Comparison of ENCODE assay signal across 8 cellular contexts in the genomic region with DNA sequence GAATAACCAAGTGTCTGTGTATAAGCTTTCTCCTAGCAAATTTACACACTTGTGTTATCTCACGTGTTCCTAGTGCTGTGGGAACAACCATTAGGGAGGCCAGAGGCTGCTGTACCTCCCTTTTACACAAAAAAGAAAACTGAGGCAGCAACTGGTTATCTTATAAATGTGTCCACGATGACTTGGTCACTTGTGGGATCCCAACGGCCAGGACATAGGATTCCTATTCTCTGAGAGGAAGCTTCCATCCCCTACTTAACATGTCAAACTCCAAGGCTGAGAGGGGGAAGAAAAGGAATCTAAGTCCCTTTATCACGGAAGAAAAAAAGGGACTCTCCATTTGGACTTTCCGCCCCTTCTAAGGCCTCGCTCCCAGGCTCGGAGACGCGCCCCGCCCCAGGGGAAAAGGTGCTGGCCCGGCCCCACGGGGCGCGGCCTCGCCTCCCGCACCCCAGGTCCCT. TPM values are rescaled to one million over a fixed set of nuclear protein-coding genes. Genes with fewer than 3 reads are reported as not detected.
DNase-seq lines count a peak whose midpoint lies in the region; ATAC-seq and TF ChIP-seq lines count a peak whose summit lies in the region.

No MANE protein-coding gene starts in this region.

- DNase-seq in CD4-positive, CD25-positive, alpha-beta regulatory T cell, result no peak
- DNase-seq in stomach, result peak; percentile 87
- no peak for DNase-seq in medulla oblongata (ENCODE audit: extremely low spot score)
- no peak for DNase-seq in DMS 273 (lab: John Stamatoyannopoulos, UW; ENCODE audit: unreplicated experiment)

- H3K27ac ChIP-seq in CD4-positive, CD25-positive, alpha-beta regulatory T cell (ENCODE audit: insufficient read depth, low read length, poor library complexity, severe bottlenecking), result peak overlapping the region; percentile 96
- peak overlapping the region; percentile 89 for H3K27ac ChIP-seq in adipose tissue (ENCODE audit: low read depth, low read length)
- H3K27ac ChIP-seq in stomach, result peak overlapping the region; percentile 98 to 100 (median 99)

- peaks cover 0 to 2% (median 0%) of the 10 kb centered on the region in 7 donors for H3K9me3 Mint-ChIP-seq in CD4-positive, CD25-positive, alpha-beta regulatory T cell

- H3K27ac Mint-ChIP-seq in CD4-positive, CD25-positive, alpha-beta regulatory T cell, result peak overlapping the region in 2 of 3 donors; percentile 97 to 98

- no peak for TF ChIP-seq POLR2A in stomach (IDR thresholded peaks at IDR 0.05)

- H3K36me3 ChIP-seq in CD4-positive, CD25-positive, alpha-beta regulatory T cell (ENCODE audit: control insufficient read depth, insufficient read depth, low read length), result no peaks in the 10 kb centered on the region
- H3K36me3 ChIP-seq in stomach, result no peaks in the 10 kb centered on the region

- H3K4me1 Mint-ChIP-seq in CD4-positive, CD25-positive, alpha-beta regulatory T cell, result peaks cover 0 to 27% (median 12%) of the 10 kb centered on the region in 4 donors

- no peak for TF ChIP-seq EP300 in stomach (IDR thresholded peaks at IDR 0.05)

- H3K4me3 Mint-ChIP-seq in CD4-positive, CD25-positive, alpha-beta regulatory T cell, result peak overlapping the region; percentile 91 to 97 (median 93)

- TF ChIP-seq CTCF in stomach (IDR thresholded peaks at IDR 0.05), result peak in 2 of 7 experiments; percentile 43 to 69

- no peaks in the 10 kb centered on the region for H3K9me3 ChIP-seq in CD4-positive, CD25-positive, alpha-beta regulatory T cell (ENCODE audit: control insufficient read depth in 2 of 2, low read length in 2 of 2)
- no peaks in the 10 kb centered on the region for H3K9me3 ChIP-seq in iPS-18c (ENCODE audit: control insufficient read depth, insufficient read depth, low read length)
- H3K9me3 ChIP-seq in stomach, result no peaks in the 10 kb centered on the region

- ATAC-seq in CD4-positive, CD25-positive, alpha-beta regulatory T cell (ENCODE audit: low read depth in 2 of 2), result no peak
- ATAC-seq in GM19397 (IDR thresholded peaks at IDR 0.05; ENCODE audit: unreplicated experiment) (peak; percentile 84), HG03432 (IDR thresholded peaks at IDR 0.05; ENCODE audit: unreplicated experiment) (peak; percentile 86)

- H3K4me1 ChIP-seq in CD4-positive, CD25-positive, alpha-beta regulatory T cell (ENCODE audit: control insufficient read depth, insufficient read depth, low read length, poor library complexity, severe bottlenecking), result peaks cover 12% of the 10 kb centered on the region
- H3K4me1 ChIP-seq in stomach, result peaks cover 6 to 55% (median 37%) of the 10 kb centered on the region in 4 donors

- no peaks in the 10 kb centered on the region for H3K27me3 ChIP-seq in CD4-positive, CD25-positive, alpha-beta regulatory T cell (ENCODE audit: control insufficient read depth, insufficient read depth, low read length)
- no peaks in the 10 kb centered on the region for H3K27me3 ChIP-seq in stomach

- 2 to 4% (median 3%) methylated on average over 16 of the region's 16 CpGs for WGBS in adipose tissue, 3 donors
- 1 to 3% (median 2%) methylated on average over 14 to 16 of the region's 16 CpGs for WGBS in stomach, 5 donors

- H3K27me3 Mint-ChIP-seq in CD4-positive, CD25-positive, alpha-beta regulatory T cell, result peaks cover 6% of the 10 kb centered on the region

- H3K4me3 ChIP-seq in CD4-positive, CD25-positive, alpha-beta regulatory T cell (ENCODE audit: low read depth, low read length), result peak overlapping the region; percentile 74
- H3K4me3 ChIP-seq in iPS-18c (ENCODE audit: insufficient read depth, low read depth, low read length) (peak overlapping the region; percentile 90), stomach (peak overlapping the region; percentile 43 to 71 (median 56))

- intact Hi-C loops in stomach (cut with DNase I; ENCODE audit: low total_unique reads), result no loop called here

- H3K36me3 Mint-ChIP-seq in CD4-positive, CD25-positive, alpha-beta regulatory T cell, result no peaks in the 10 kb centered on the region

RNA-seq across cellular contexts. Expression of a gene that starts 0.4 kb away (rescaled TPM):
- total RNA-seq in CD4-positive, CD25-positive, alpha-beta regulatory T cell, result 3.4 TPM
- polyA plus RNA-seq in CD4-positive, CD25-positive, alpha-beta regulatory T cell, result 1 to 10 TPM; 1.6 to 5.1 (median 3.2) TPM
- 10 to 100 TPM in 1 of 3 donors, 1 to 10 TPM in 2; 2.8 to 14.1 (median 6.4) TPM for polyA plus RNA-seq in adipose tissue
- total RNA-seq in stomach, result 10 to 100 TPM in 1 of 5 donors, 1 to 10 TPM in 3, not detected in 1; 3.5 to 37.9 (median 4.5) TPM
- 1 to 10 TPM; 3.8 to 6.7 (median 5.4) TPM for polyA plus RNA-seq in stomach

Comparison
In these comparisons a context has a peak if more than half of its experiments do, and no peak if none do; other contexts are left out.
1. ATAC-seq: peak in GM19397 (single experiment) and HG03432 (single experiment); none in CD4-positive, CD25-positive, alpha-beta regulatory T cell (0 of 2).
2. Peak in every context shown above with its lines, with median percentiles within 50 percentile points of each other: H3K27ac ChIP-seq and H3K4me3 ChIP-seq.